Comparison of ENCODE assay signal across 8 cellular contexts in the genomic region with DNA sequence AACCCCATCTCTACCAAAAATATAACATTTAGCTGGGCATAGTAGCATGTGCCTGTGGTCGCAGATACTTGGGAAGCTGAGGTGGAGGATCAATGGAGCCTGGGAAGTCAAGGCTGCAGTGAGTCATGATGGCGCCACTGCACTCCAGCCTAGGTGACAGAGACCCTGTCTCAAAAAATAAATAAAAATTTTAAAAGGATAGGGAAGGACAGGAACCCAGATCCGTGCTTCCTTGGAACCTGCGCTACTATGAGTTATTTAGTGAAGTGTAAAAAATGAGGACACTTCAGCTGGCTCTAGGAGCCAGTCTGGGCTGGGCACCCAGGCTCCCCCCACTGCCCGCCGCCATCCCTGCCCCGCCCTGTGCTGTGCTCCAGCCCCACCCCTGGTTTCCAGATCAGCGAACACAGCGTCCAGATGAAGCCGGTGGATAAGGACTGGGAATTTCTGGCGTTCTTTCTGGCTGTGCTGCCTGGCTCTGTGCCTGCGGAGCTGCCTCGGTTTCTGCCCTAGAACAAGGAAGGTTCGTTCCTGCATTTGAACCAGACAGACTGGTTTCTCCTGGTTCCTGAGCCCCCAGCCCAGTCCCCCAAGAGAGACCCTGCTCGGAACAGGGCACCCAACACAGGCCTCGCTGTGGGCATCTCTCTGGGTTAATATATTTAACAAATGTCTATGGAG. TPM values are rescaled to one million over a fixed set of nuclear protein-coding genes. Genes with fewer than 3 reads are reported as not detected.
DNase-seq lines count a peak whose midpoint lies in the region; ATAC-seq and TF ChIP-seq lines count a peak whose summit lies in the region.

No MANE protein-coding gene starts in this region.

- POLR2A ChIA-PET in activated CD4-positive, alpha-beta T cell treated with anti-CD3 and anti-CD28 coated beads, Interleukin-2, amount 10 ng/mL, durations not matched to agents 7 days and 5 days (lab: Charles Lee), result no interaction called here
- POLR2A ChIA-PET in MCF 10A (lab: Yijun Ruan, JAX), result interaction anchor here (0.5 to 8.1 kb wide), 18 partner anchors 12 to 404 kb away, joined by 3 to 137 read pairs (median 6); a partner anchor contains a TSS

- CTCF ChIA-PET in activated CD4-positive, alpha-beta T cell treated with anti-CD3 and anti-CD28 coated beads, Interleukin-2, amount 10 ng/mL, durations not matched to agents 7 days and 5 days (lab: Charles Lee), result interaction anchor here (0.6 kb wide), 2 partner anchors 19 to 1222 kb away, joined by 4 read pairs; no protein-coding TSS in a partner anchor
- CTCF ChIA-PET in MCF 10A (lab: Yijun Ruan, JAX), result interaction anchor here (0.7 to 1.2 kb wide), 4 partner anchors 10 to 151 kb away, joined by 3 to 4 read pairs (median 3); no protein-coding TSS in a partner anchor

- intact Hi-C loops in MCF 10A (cut with micrococcal nuclease) (no loop called here), upper lobe of right lung (cut with DNase I) (no loop called here)

- H3K27me3 ChIP-seq in liver (ENCODE audit: control insufficient read depth in 4 of 4, insufficient read depth in 4 of 4, low read length in 3 of 4) (no peaks in the 10 kb centered on the region), upper lobe of right lung (no peaks in the 10 kb centered on the region)

- TF ChIP-seq CTCF in MCF 10A (IDR thresholded peaks at IDR 0.05; ENCODE audit: unreplicated experiment) (no peak), liver (IDR thresholded peaks at IDR 0.05; ENCODE audit: low read depth, low read length, missing input control) (no peak), upper lobe of right lung (IDR thresholded peaks at IDR 0.05) (no peak)

- H3K4me1 ChIP-seq in liver (ENCODE audit: control insufficient read depth in 4 of 4, insufficient read depth in 4 of 4, low read length in 3 of 4), result peaks cover 0 to 4% (median 0%) of the 10 kb centered on the region in 4 donors
- H3K4me1 ChIP-seq in upper lobe of right lung, result peaks cover 43% of the 10 kb centered on the region

- H3K4me3 ChIP-seq in liver (ENCODE audit: low read depth in 1 of 3, low read length in 3 of 3) (no peak overlapping the region), upper lobe of right lung (peak overlapping the region; percentile 16)

- peaks cover 36% of the 10 kb centered on the region for H3K4me1 Mint-ChIP-seq in activated CD4-positive, alpha-beta T cell treated with anti-CD3 and anti-CD28 coated beads, Interleukin-2, amount 10 ng/mL, durations not matched to agents 7 days and 5 days
- H3K4me1 Mint-ChIP-seq in MCF 10A (ENCODE audit: insufficient read depth, unreplicated experiment), result peaks cover 25% of the 10 kb centered on the region

- H3K27ac Mint-ChIP-seq in activated CD4-positive, alpha-beta T cell treated with anti-CD3 and anti-CD28 coated beads, Interleukin-2, amount 10 ng/mL, durations not matched to agents 7 days and 5 days, result peak overlapping the region; percentile 84
- H3K27ac Mint-ChIP-seq in MCF 10A (ENCODE audit: low read depth, unreplicated experiment), result peak overlapping the region; percentile 89

- no peak for DNase-seq in activated CD4-positive, alpha-beta T cell treated with anti-CD3 and anti-CD28 coated beads, Interleukin-2, amount 10 ng/mL, durations not matched to agents 7 days and 5 days
- no peak for DNase-seq in activated CD4-positive, alpha-beta T cell treated with anti-CD3 and anti-CD28 coated beads, Interleukin-2, amount 50 U/mL, for 48 hours
- DNase-seq in MCF 10A (ENCODE audit: unreplicated experiment) (peak; percentile 84), upper lobe of right lung (peak; percentile 93), NCI-H446 treated with DMSO at 0.1 percent for 48 hours (lab: John Stamatoyannopoulos, UW) (no peak)

- H3K27ac ChIP-seq in liver (ENCODE audit: low read depth in 1 of 2, low read length in 2 of 2), result no peak overlapping the region
- H3K27ac ChIP-seq in upper lobe of right lung, result peak overlapping the region; percentile 86

- no peak overlapping the region for H3K9ac ChIP-seq in liver (ENCODE audit: low read depth in 1 of 2, low read length in 2 of 2)

- H3K9me3 Mint-ChIP-seq in activated CD4-positive, alpha-beta T cell treated with anti-CD3 and anti-CD28 coated beads, Interleukin-2, amount 10 ng/mL, durations not matched to agents 7 days and 5 days, result no peaks in the 10 kb centered on the region
- H3K9me3 Mint-ChIP-seq in MCF 10A (ENCODE audit: unreplicated experiment), result no peaks in the 10 kb centered on the region

- peak; percentile 87 for ATAC-seq in upper lobe of right lung
- no peak for ATAC-seq in HG03354 (IDR thresholded peaks at IDR 0.05; ENCODE audit: poor library complexity, severe bottlenecking, unreplicated experiment)
- ATAC-seq in HG02840 (IDR thresholded peaks at IDR 0.05; ENCODE audit: low FRiP score, unreplicated experiment), result no peak

- no peak for TF ChIP-seq RAD21 in liver (IDR thresholded peaks at IDR 0.05)

- no peaks in the 10 kb centered on the region for H3K36me3 Mint-ChIP-seq in activated CD4-positive, alpha-beta T cell treated with anti-CD3 and anti-CD28 coated beads, Interleukin-2, amount 10 ng/mL, durations not matched to agents 7 days and 5 days (ENCODE audit: low read depth)
- H3K36me3 Mint-ChIP-seq in MCF 10A (ENCODE audit: insufficient read depth, unreplicated experiment), result no peaks in the 10 kb centered on the region

- no TSS peak for BruUV-seq in MCF 10A (replicated peaks; lab: Mats Ljungman, UMichigan)

- no peaks in the 10 kb centered on the region for H3K9me3 ChIP-seq in liver (ENCODE audit: control insufficient read depth in 4 of 4, low read length in 3 of 4)
- no peaks in the 10 kb centered on the region for H3K9me3 ChIP-seq in upper lobe of right lung

- WGBS in liver, result 82% methylated on average over 16 of the region's 16 CpGs

- no peaks in the 10 kb centered on the region for H3K27me3 Mint-ChIP-seq in activated CD4-positive, alpha-beta T cell treated with anti-CD3 and anti-CD28 coated beads, Interleukin-2, amount 10 ng/mL, durations not matched to agents 7 days and 5 days
- no peaks in the 10 kb centered on the region for H3K27me3 Mint-ChIP-seq in MCF 10A (ENCODE audit: insufficient read depth, unreplicated experiment)

- H3K36me3 ChIP-seq in liver (ENCODE audit: control insufficient read depth in 4 of 4, insufficient read depth in 3 of 4, low read depth in 1 of 4, low read length in 3 of 4) (no peaks in the 10 kb centered on the region), upper lobe of right lung (no peaks in the 10 kb centered on the region)

- H3K4me3 Mint-ChIP-seq in activated CD4-positive, alpha-beta T cell treated with anti-CD3 and anti-CD28 coated beads, Interleukin-2, amount 10 ng/mL, durations not matched to agents 7 days and 5 days, result no peak overlapping the region
- peak overlapping the region; percentile 69 for H3K4me3 Mint-ChIP-seq in MCF 10A (ENCODE audit: unreplicated experiment)

TF ChIP-seq in liver, 16 proteins besides CTCF, POLR2A, EP300 and RAD21:
- TF ChIP-seq, protein P1, sequence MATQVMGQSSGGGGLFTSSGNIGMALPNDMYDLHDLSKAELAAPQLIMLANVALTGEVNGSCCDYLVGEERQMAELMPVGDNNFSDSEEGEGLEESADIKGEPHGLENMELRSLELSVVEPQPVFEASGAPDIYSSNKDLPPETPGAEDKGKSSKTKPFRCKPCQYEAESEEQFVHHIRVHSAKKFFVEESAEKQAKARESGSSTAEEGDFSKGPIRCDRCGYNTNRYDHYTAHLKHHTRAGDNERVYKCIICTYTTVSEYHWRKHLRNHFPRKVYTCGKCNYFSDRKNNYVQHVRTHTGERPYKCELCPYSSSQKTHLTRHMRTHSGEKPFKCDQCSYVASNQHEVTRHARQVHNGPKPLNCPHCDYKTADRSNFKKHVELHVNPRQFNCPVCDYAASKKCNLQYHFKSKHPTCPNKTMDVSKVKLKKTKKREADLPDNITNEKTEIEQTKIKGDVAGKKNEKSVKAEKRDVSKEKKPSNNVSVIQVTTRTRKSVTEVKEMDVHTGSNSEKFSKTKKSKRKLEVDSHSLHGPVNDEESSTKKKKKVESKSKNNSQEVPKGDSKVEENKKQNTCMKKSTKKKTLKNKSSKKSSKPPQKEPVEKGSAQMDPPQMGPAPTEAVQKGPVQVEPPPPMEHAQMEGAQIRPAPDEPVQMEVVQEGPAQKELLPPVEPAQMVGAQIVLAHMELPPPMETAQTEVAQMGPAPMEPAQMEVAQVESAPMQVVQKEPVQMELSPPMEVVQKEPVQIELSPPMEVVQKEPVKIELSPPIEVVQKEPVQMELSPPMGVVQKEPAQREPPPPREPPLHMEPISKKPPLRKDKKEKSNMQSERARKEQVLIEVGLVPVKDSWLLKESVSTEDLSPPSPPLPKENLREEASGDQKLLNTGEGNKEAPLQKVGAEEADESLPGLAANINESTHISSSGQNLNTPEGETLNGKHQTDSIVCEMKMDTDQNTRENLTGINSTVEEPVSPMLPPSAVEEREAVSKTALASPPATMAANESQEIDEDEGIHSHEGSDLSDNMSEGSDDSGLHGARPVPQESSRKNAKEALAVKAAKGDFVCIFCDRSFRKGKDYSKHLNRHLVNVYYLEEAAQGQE (IDR thresholded peaks at IDR 0.05), result no peak
- peak; percentile 18 for TF ChIP-seq SP1 (IDR thresholded peaks at IDR 0.05)
TF ChIP-seq in liver: peak in this region for 1.

RNA-seq across cellular contexts. Expression of a gene that starts 18.5 kb away (rescaled TPM):
- total RNA-seq in activated CD4-positive, alpha-beta T cell treated with anti-CD3 and anti-CD28 coated beads, Interleukin-2, amount 10 ng/mL, durations not matched to agents 7 days and 5 days, result under 1 TPM; 0.40 to 0.55 TPM
- total RNA-seq in MCF 10A (2022), result 3.9 and 6.1 TPM in 2 replicates
- 1 to 10 TPM; 1.4 to 2.7 TPM for total RNA-seq in liver
- polyA plus RNA-seq in liver, result 1 to 10 TPM; 2.6 to 5.2 TPM
- total RNA-seq in upper lobe of right lung, result 104 TPM

RNA-seq across cellular contexts. Expression of a gene that starts 20.9 kb away (rescaled TPM):
- total RNA-seq in activated CD4-positive, alpha-beta T cell treated with anti-CD3 and anti-CD28 coated beads, Interleukin-2, amount 10 ng/mL, durations not matched to agents 7 days and 5 days, result 10 to 100 TPM; 35.0 to 36.7 TPM
- total RNA-seq in MCF 10A (2022) (94.4 and 114 TPM in 2 replicates), liver (10 to 100 TPM; 19.9 to 33.6 TPM), upper lobe of right lung (60.0 TPM)
- 10 to 100 TPM; 13.4 to 18.4 TPM for polyA plus RNA-seq in liver

Comparison
In these comparisons a context has a peak if more than half of its experiments do, and no peak if none do; other contexts are left out.
1. DNase-seq: peak in MCF 10A (single experiment) and upper lobe of right lung (single experiment); none in activated CD4-positive, alpha-beta T cell treated with anti-CD3 and anti-CD28 coated beads, Interleukin-2, amount 10 ng/mL, durations not matched to agents 7 days and 5 days (single experiment), activated CD4-positive, alpha-beta T cell treated with anti-CD3 and anti-CD28 coated beads, Interleukin-2, amount 50 U/mL, for 48 hours (0 of 2) and NCI-H446 treated with DMSO at 0.1 percent for 48 hours (single experiment).
2. RNA of a gene that starts 18.5 kb away (total RNA-seq): 104 TPM in upper lobe of right lung (single experiment); 3.9 to 6.1 TPM in MCF 10A, 1.4 to 2.7 TPM in liver and 0.40 to 0.55 TPM in activated CD4-positive, alpha-beta T cell treated with anti-CD3 and anti-CD28 coated beads, Interleukin-2, amount 10 ng/mL, durations not matched to agents 7 days and 5 days; every median in the first group is over 10 times any median in the second.